1 cellular context compared by ENCODE assay signal in genomic region chr18:39960545-39960944, GRCh38.
TF ChIP-seq lines count a peak whose summit lies in the region.

No MANE protein-coding gene starts in this region.

TF ChIP-seq in SK-N-SH treated with all-trans-retinoic acid at 6 μM for 48 hours, 23 proteins besides CTCF, POLR2A, EP300 and RAD21 (continued from another document):
- TF ChIP-seq TSHZ2 (CRISPR knock-in tag; IDR thresholded peaks at IDR 0.05) (no peak), ZNF70 (CRISPR knock-in tag; IDR thresholded peaks at IDR 0.05) (no peak), PATZ1 (CRISPR knock-in tag; IDR thresholded peaks at IDR 0.05; ENCODE audit: borderline replicate concordance) (no peak), GLIS3 (CRISPR knock-in tag; IDR thresholded peaks at IDR 0.05) (no peak), CSDC2 (CRISPR knock-in tag; IDR thresholded peaks at IDR 0.05) (no peak), ZFP3 (CRISPR knock-in tag; IDR thresholded peaks at IDR 0.05) (no peak), TCF4 (CRISPR knock-in tag; IDR thresholded peaks at IDR 0.05; ENCODE audit: borderline replicate concordance) (no peak), PPARA (CRISPR knock-in tag; IDR thresholded peaks at IDR 0.05; ENCODE audit: borderline replicate concordance) (no peak), ARNTL (CRISPR knock-in tag; IDR thresholded peaks at IDR 0.05; ENCODE audit: borderline replicate concordance, low read depth) (no peak), RARB (CRISPR knock-in tag; IDR thresholded peaks at IDR 0.05) (no peak)
TF ChIP-seq in SK-N-SH treated with all-trans-retinoic acid at 6 μM for 48 hours: peak in this region for 0.
